In the genomic region with DNA sequence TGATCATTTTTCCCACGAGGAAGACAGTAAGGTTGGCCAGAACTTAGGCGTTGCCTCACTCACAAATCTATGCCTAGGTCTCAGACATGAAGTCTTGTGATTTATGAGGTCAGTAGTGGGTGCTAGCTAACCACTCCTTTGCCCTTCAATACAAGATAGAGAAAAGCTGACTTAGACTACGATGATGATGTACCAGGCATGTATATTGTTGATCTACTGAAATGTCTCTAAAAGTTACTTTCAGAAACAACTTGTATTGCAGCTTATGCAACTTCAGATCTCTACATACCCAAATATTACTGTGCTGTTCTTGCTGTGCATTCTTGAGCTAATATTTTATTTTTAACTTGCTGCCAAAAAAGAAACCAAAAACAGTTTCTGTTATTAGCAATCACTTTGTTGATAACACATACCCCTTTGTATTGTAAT, we compare ENCODE assay signal across 8 cellular contexts.
DNase-seq lines count a peak whose midpoint lies in the region; ATAC-seq and TF ChIP-seq lines count a peak whose summit lies in the region.
"Had no signal": no experiment of that assay in that cellular context is flagged by ENCODE, and none has a peak within 500 bp of the region (broad histone marks: within the 10 kb centered on the region; RNA-seq: fewer than 3 reads in every experiment).

No MANE protein-coding gene starts in this region.

- ATAC-seq in GM19395 (IDR thresholded peaks at IDR 0.05; ENCODE audit: unreplicated experiment): peak; percentile 79
- peak; percentile 64 for ATAC-seq in HG03039 (IDR thresholded peaks at IDR 0.05; ENCODE audit: unreplicated experiment)

- no peaks in the 10 kb centered on the region for H3K9me3 Mint-ChIP-seq in stimulated activated naive CD8-positive, alpha-beta T cell treated with anti-CD3 and anti-CD28 coated beads, Interleukin-15, Interleukin-2, amounts not matched to agents 100 ng/mL and 50 ng/mL, for 24 hours

- no peaks in the 10 kb centered on the region for H3K27me3 Mint-ChIP-seq in stimulated activated naive CD8-positive, alpha-beta T cell treated with anti-CD3 and anti-CD28 coated beads, Interleukin-15, Interleukin-2, amounts not matched to agents 100 ng/mL and 50 ng/mL, for 24 hours

- no peak for TF ChIP-seq CTCF in choroid plexus epithelial cell (conservative IDR thresholded peaks at IDR 0.05; ENCODE audit: low read depth, low read length)

- H3K4me3 ChIP-seq in choroid plexus epithelial cell (ENCODE audit: low read depth, low read length): no peak overlapping the region

- no peak overlapping the region for H3K4me3 Mint-ChIP-seq in stimulated activated naive CD8-positive, alpha-beta T cell treated with anti-CD3 and anti-CD28 coated beads, Interleukin-15, Interleukin-2, amounts not matched to agents 100 ng/mL and 50 ng/mL, for 24 hours

- peak; percentile 59 for DNase-seq in choroid plexus epithelial cell (ENCODE audit: low read depth)
- DNase-seq in GM19240 (ENCODE audit: insufficient read length, low spot score): no peak
- no peak for DNase-seq in stimulated activated CD4-positive, alpha-beta T cell treated with anti-CD3 and anti-CD28 coated beads, Interleukin-1b, Interleukin-23, amount 100 ng/mL, for 48 hours
- DNase-seq in RPMI8226: no peak
- DNase-seq: NCI-H345 had no signal

- peak overlapping the region; percentile 47 for H3K27ac Mint-ChIP-seq in stimulated activated naive CD8-positive, alpha-beta T cell treated with anti-CD3 and anti-CD28 coated beads, Interleukin-15, Interleukin-2, amounts not matched to agents 100 ng/mL and 50 ng/mL, for 24 hours

- H3K36me3 Mint-ChIP-seq in stimulated activated naive CD8-positive, alpha-beta T cell treated with anti-CD3 and anti-CD28 coated beads, Interleukin-15, Interleukin-2, amounts not matched to agents 100 ng/mL and 50 ng/mL, for 24 hours (ENCODE audit: low read depth): peaks cover 49% of the 10 kb centered on the region

- peaks cover 71% of the 10 kb centered on the region for H3K4me1 Mint-ChIP-seq in stimulated activated naive CD8-positive, alpha-beta T cell treated with anti-CD3 and anti-CD28 coated beads, Interleukin-15, Interleukin-2, amounts not matched to agents 100 ng/mL and 50 ng/mL, for 24 hours (ENCODE audit: low read depth)
